ENCODE assay signal across 9 cellular contexts in the genomic region with DNA sequence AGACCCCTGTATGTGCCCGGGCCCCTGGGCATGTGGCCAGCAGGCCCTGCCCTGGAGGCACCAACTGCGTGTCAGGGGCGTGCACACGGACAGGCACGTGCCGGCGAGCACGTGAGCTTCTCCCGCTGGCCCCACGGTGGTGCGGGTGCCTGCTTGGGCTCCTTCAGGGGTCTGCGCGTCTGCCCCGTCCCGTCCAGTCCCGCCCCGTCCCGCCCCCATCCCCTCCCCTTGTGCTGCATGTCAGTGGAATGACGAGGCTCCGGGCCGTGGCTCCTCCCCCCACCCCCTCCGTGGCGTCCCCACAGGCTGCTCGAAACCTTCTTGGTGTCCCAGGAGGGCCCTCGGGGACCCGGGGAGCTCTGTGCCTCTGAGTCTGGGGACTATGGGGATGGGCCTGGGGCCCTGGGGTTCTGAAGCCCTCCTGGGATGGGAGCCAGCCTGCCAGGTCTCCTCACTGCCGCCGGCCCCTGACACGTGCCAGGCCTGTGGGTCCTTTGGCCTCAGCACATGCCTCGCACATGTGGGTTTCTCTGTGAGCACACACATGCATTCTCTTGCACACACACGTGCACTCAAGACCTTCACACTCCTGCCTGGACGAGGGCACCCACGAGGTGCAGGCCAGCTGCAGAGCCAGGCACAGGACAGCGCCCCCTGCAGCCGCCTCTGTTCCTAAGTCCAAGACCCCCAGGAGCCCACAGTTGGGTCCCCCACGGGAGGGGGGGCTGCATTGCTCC. TPM values are rescaled to one million over a fixed set of nuclear protein-coding genes. Genes with fewer than 3 reads are reported as not detected.
DNase-seq lines count a peak whose midpoint lies in the region; ATAC-seq and TF ChIP-seq lines count a peak whose summit lies in the region.
"Had no signal": no experiment of that assay in that cellular context is flagged by ENCODE, and none has a peak within 500 bp of the region (broad histone marks: within the 10 kb centered on the region; RNA-seq: fewer than 3 reads in every experiment).

No MANE protein-coding gene starts in this region.

- H3K4me3 Mint-ChIP-seq in Calu3 (ENCODE audit: low read depth, unreplicated experiment) (no peak overlapping the region), osteocyte (ENCODE audit: unreplicated experiment) (no peak overlapping the region)

- H3K27ac Mint-ChIP-seq in Calu3 (ENCODE audit: unreplicated experiment): no peak overlapping the region
- H3K27ac Mint-ChIP-seq in osteocyte (ENCODE audit: unreplicated experiment): no peak overlapping the region

- H3K36me3 ChIP-seq in KMS-11 (ENCODE audit: insufficient read depth): no peaks in the 10 kb centered on the region
- H3K36me3 ChIP-seq in ascending aorta: peaks cover 14 to 58% of the 10 kb centered on the region in 2 donors

- CTCF ChIA-PET in Calu3 (lab: Charles Lee): interaction anchor here (0.6 to 0.7 kb wide), 3 partner anchors 12 to 1085 kb away, joined by 3 to 7 read pairs (median 4); no protein-coding TSS in a partner anchor

- H3K9ac ChIP-seq in KMS-11: no peak overlapping the region

- H4K20me1 ChIP-seq in KMS-11 (ENCODE audit: insufficient read depth): no peaks in the 10 kb centered on the region

- H2AFZ ChIP-seq in KMS-11 (ENCODE audit: low read depth): no peak overlapping the region

- peaks cover 52% of the 10 kb centered on the region for H3K36me3 Mint-ChIP-seq in Calu3 (ENCODE audit: insufficient read depth, unreplicated experiment)
- H3K36me3 Mint-ChIP-seq in osteocyte (ENCODE audit: unreplicated experiment): peaks cover 16% of the 10 kb centered on the region

- H3K4me1 Mint-ChIP-seq in Calu3 (ENCODE audit: low read depth, unreplicated experiment): no peaks in the 10 kb centered on the region
- peaks cover 5% of the 10 kb centered on the region for H3K4me1 Mint-ChIP-seq in osteocyte (ENCODE audit: unreplicated experiment)

- BruUV-seq in Calu3 (replicated peaks; lab: Mats Ljungman, UMichigan): no TSS peak

- H3K27ac ChIP-seq in KMS-11 (no peak overlapping the region), ascending aorta (no peak overlapping the region)

- no peaks in the 10 kb centered on the region for H3K79me2 ChIP-seq in KMS-11 (ENCODE audit: insufficient read depth, low read depth)

- H3K4me3 ChIP-seq in KMS-11 (IDR thresholded peaks at IDR 0.05; ENCODE audit: insufficient read depth, low read depth, low read length) (no peak overlapping the region), cardiac fibroblast (replicated peaks in 1 of 2; ENCODE audit: low read depth in 2 of 2, low read length in 2 of 2) (no peak overlapping the region), ascending aorta (no peak overlapping the region)

- no peak for ATAC-seq in HG03159 (IDR thresholded peaks at IDR 0.05; ENCODE audit: unreplicated experiment)

- intact Hi-C loops in Calu3 (cut with micrococcal nuclease; ENCODE audit: unreplicated experiment): no loop called here
- intact Hi-C loops in ascending aorta (cut with DNase I): no loop called here

- H3K4me1 ChIP-seq in KMS-11 (ENCODE audit: low read depth, poor library complexity, severe bottlenecking): no peaks in the 10 kb centered on the region
- H3K4me1 ChIP-seq in ascending aorta: no peaks in the 10 kb centered on the region

- H3K27me3 Mint-ChIP-seq in Calu3 (ENCODE audit: unreplicated experiment) (peaks cover 6% of the 10 kb centered on the region), osteocyte (ENCODE audit: unreplicated experiment) (no peaks in the 10 kb centered on the region)

- no peak overlapping the region for H3K4me2 ChIP-seq in KMS-11

- no peak for DNase-seq in Calu3
- no peak for DNase-seq in cardiac fibroblast (ENCODE audit: low read depth in 2 of 2)
- DNase-seq in osteocyte (ENCODE audit: extremely low spot score, unreplicated experiment): no peak
- no peak for DNase-seq in NCI-H1436 treated with DMSO at 0.1 percent for 48 hours (lab: John Stamatoyannopoulos, UW)
- DNase-seq in 8988T: no peak
- DNase-seq in ascending aorta (ENCODE audit: low spot score in 2 of 2): no peak
- DNase-seq: NCI-H1694 had no signal

- H3K27me3 ChIP-seq in KMS-11 (ENCODE audit: insufficient read depth, low read depth) (peaks cover 10% of the 10 kb centered on the region; the same call in 1 of the 2 replicates), ascending aorta (no peaks in the 10 kb centered on the region)

- no peaks in the 10 kb centered on the region for H3K9me3 ChIP-seq in ascending aorta

- no peaks in the 10 kb centered on the region for H3K9me3 Mint-ChIP-seq in Calu3 (ENCODE audit: low read depth, unreplicated experiment)
- no peaks in the 10 kb centered on the region for H3K9me3 Mint-ChIP-seq in osteocyte (ENCODE audit: unreplicated experiment)

- TF ChIP-seq CTCF in Calu3 (IDR thresholded peaks at IDR 0.05; ENCODE audit: unreplicated experiment) (peak; percentile 51), KMS-11 (conservative IDR thresholded peaks at IDR 0.05; ENCODE audit: low read depth, low read length) (peak; percentile 45), cardiac fibroblast (IDR thresholded peaks at IDR 0.05; ENCODE audit: low read depth, low read length) (peak; percentile 32), osteocyte (IDR thresholded peaks at IDR 0.05) (peak; percentile 40), ascending aorta (IDR thresholded peaks at IDR 0.05) (peak in 1 of 3 experiments; percentile 33)

RNA-seq across cellular contexts. Expression of a gene that starts 27.5 kb away (rescaled TPM):
- total RNA-seq in Calu3 (2022) (0.12 and 0.44 TPM in 2 replicates), osteocyte (5.8 and 6.6 TPM in 2 replicates), ascending aorta (not detected)

RNA-seq across cellular contexts. Expression of a gene that starts 28.7 kb away (rescaled TPM):
- total RNA-seq in Calu3 (2022) (167 and 187 TPM in 2 replicates), osteocyte (371 and 376 TPM in 2 replicates), ascending aorta (70.5 TPM)
